In genomic region chr5:21181726-21182125, GRCh38 we compare ENCODE assay signal across 2 cellular contexts.
TF ChIP-seq lines count a peak whose summit lies in the region.

No MANE protein-coding gene starts in this region.

TF ChIP-seq in HepG2, 621 proteins besides CTCF, POLR2A, EP300 and RAD21:
- TF ChIP-seq HNF4A (CRISPR knock-in tag; IDR thresholded peaks at IDR 0.05) (0 out of 2 replicates have a peak, but pooled peaks have one; percentile 11), FOXP4 (CRISPR knock-in tag; IDR thresholded peaks at IDR 0.05) (no peak)
TF ChIP-seq in HepG2: peak in this region for 1.

TF ChIP-seq in H1, 55 proteins besides CTCF, POLR2A, EP300 and RAD21:
- no peak for TF ChIP-seq BCL11A (IDR thresholded peaks at IDR 0.05; ENCODE audit: low read depth in 2 of 2, low read length in 2 of 2)
- TF ChIP-seq RBBP5 (IDR thresholded peaks at IDR 0.05; ENCODE audit: borderline replicate concordance, low read depth, low read length): no peak
- TF ChIP-seq HDAC6 (IDR thresholded peaks at IDR 0.05; ENCODE audit: low read depth, low read length): no peak
- TF ChIP-seq SIX5 (IDR thresholded peaks at IDR 0.05; ENCODE audit: low read depth, low read length): no peak
- no peak for TF ChIP-seq CTBP2 (IDR thresholded peaks at IDR 0.05; ENCODE audit: borderline replicate concordance, insufficient read depth, insufficient read length, low read length)
- no peak for TF ChIP-seq EZH2 (IDR thresholded peaks at IDR 0.05; ENCODE audit: low read depth, low read length, severe bottlenecking)
- TF ChIP-seq CHD2 (IDR thresholded peaks at IDR 0.05; ENCODE audit: low read length): no peak
- no peak for TF ChIP-seq SIRT6 (IDR thresholded peaks at IDR 0.05; ENCODE audit: low read length)
- no peak for TF ChIP-seq SUZ12 (IDR thresholded peaks at IDR 0.05; ENCODE audit: low read length)
- no peak for TF ChIP-seq CEBPB (IDR thresholded peaks at IDR 0.05; ENCODE audit: low read depth, low read length)
- no peak for TF ChIP-seq SIN3A (conservative IDR thresholded peaks at IDR 0.05 in 1 of 2, IDR thresholded peaks at IDR 0.05 in 1 of 2; ENCODE audit: low read depth in 1 of 2, low read length in 2 of 2)
- TF ChIP-seq EGR1 (IDR thresholded peaks at IDR 0.05; ENCODE audit: borderline replicate concordance, low read depth, low read length): no peak
- TF ChIP-seq CHD1 (IDR thresholded peaks at IDR 0.05; ENCODE audit: low read depth, low read length): no peak
- TF ChIP-seq POLR2AphosphoS5 (IDR thresholded peaks at IDR 0.05; ENCODE audit: low read depth, low read length): no peak
